ENCODE assay signal across 8 cellular contexts in genomic region chrX:101658661-101659477, GRCh38. TPM values are rescaled to one million over a fixed set of nuclear protein-coding genes. Genes with fewer than 3 reads are reported as not detected.
DNase-seq lines count a peak whose midpoint lies in the region; ATAC-seq and TF ChIP-seq lines count a peak whose summit lies in the region.

No MANE protein-coding gene starts in this region.

- no peak for TF ChIP-seq CTCF in esophagus muscularis mucosa (IDR thresholded peaks at IDR 0.05)

- no peaks in the 10 kb centered on the region for H3K36me3 Mint-ChIP-seq in activated T-cell treated with anti-CD3 and anti-CD28 coated beads, Interleukin-2, amount 50 U/mL, for 24 hours (ENCODE audit: low read depth)
- peaks cover 0 to 7% of the 10 kb centered on the region in 2 donors for H3K36me3 Mint-ChIP-seq in naive B cell

- H3K9me3 Mint-ChIP-seq in activated T-cell treated with anti-CD3 and anti-CD28 coated beads, Interleukin-2, amount 50 U/mL, for 24 hours = no peaks in the 10 kb centered on the region
- no peaks in the 10 kb centered on the region for H3K9me3 Mint-ChIP-seq in naive B cell

- no peak for TF ChIP-seq POLR2A in esophagus muscularis mucosa (IDR thresholded peaks at IDR 0.05; ENCODE audit: low read depth)

- H3K27ac Mint-ChIP-seq in activated T-cell treated with anti-CD3 and anti-CD28 coated beads, Interleukin-2, amount 50 U/mL, for 24 hours = peak overlapping the region; percentile 58
- peak overlapping the region in 3 of 6 donors; percentile 33 to 91 (median 74) for H3K27ac Mint-ChIP-seq in naive B cell

- H3K9me3 ChIP-seq in esophagus muscularis mucosa = no peaks in the 10 kb centered on the region

- peaks cover 0 to 17% (median 7%) of the 10 kb centered on the region in 4 donors for H3K36me3 ChIP-seq in esophagus muscularis mucosa

- intact Hi-C loops in esophagus muscularis mucosa (cut with DNase I) = no loop called here

- peaks cover 0 to 5% (median 0%) of the 10 kb centered on the region in 4 donors for H3K27me3 ChIP-seq in esophagus muscularis mucosa

- H3K27me3 Mint-ChIP-seq in activated T-cell treated with anti-CD3 and anti-CD28 coated beads, Interleukin-2, amount 50 U/mL, for 24 hours = peaks cover 33% of the 10 kb centered on the region
- H3K27me3 Mint-ChIP-seq in naive B cell = peaks cover 0 to 21% (median 0%) of the 10 kb centered on the region in 3 donors

- in situ Hi-C loops in G401 (cut with HindIII; ENCODE audit: low sequenced_read_pairs) = no loop called here

- no peak for TF ChIP-seq EP300 in esophagus muscularis mucosa (IDR thresholded peaks at IDR 0.05)

- peak overlapping the region; percentile 61 to 72 (median 65) for H3K4me3 ChIP-seq in esophagus muscularis mucosa

- ATAC-seq in HG02852 (IDR thresholded peaks at IDR 0.05; ENCODE audit: unreplicated experiment) = peak; percentile 63
- peak; percentile 64 to 65 for ATAC-seq in naive B cell (ENCODE audit: low read depth in 2 of 2)

- peaks cover 0 to 22% (median 15%) of the 10 kb centered on the region in 4 donors for H3K4me1 ChIP-seq in esophagus muscularis mucosa

- 26% methylated on average over 35 of the region's 37 CpGs for WGBS in esophagus muscularis mucosa

- DNase-seq in G401 (ENCODE audit: low spot score) (peak; percentile 70), NCI-H510A treated with DMSO at 0.1 percent for 48 hours (lab: John Stamatoyannopoulos, UW) (peak; percentile 58), esophagus muscularis mucosa (ENCODE audit: extremely low spot score) (no peak), naive B cell (peak; percentile 7), SIG-M5 (lab: John Stamatoyannopoulos, UW) (no peak)
- DNase-seq in activated T-cell treated with anti-CD3 and anti-CD28 coated beads, Interleukin-2, amount 50 U/mL, for 24 hours = peak; percentile 75
- DNase-seq in stimulated activated naive CD4-positive, alpha-beta T cell (lab: John Stamatoyannopoulos, UW) = peak; percentile 39 to 66 (median 52)

- peak overlapping the region; percentile 73 for H3K4me3 Mint-ChIP-seq in activated T-cell treated with anti-CD3 and anti-CD28 coated beads, Interleukin-2, amount 50 U/mL, for 24 hours
- H3K4me3 Mint-ChIP-seq in naive B cell = peak overlapping the region; percentile 81 to 95 (median 90)

- peaks cover 22% of the 10 kb centered on the region for H3K4me1 Mint-ChIP-seq in activated T-cell treated with anti-CD3 and anti-CD28 coated beads, Interleukin-2, amount 50 U/mL, for 24 hours (ENCODE audit: low read depth)
- H3K4me1 Mint-ChIP-seq in naive B cell = peaks cover 13 to 14% (median 13%) of the 10 kb centered on the region in 3 donors

- H3K27ac ChIP-seq in esophagus muscularis mucosa (replicated peaks in 1 of 4) = peak overlapping the region; percentile 75 to 81 (median 80)

RNA-seq across cellular contexts. Expression of gene ARMCX2, which starts 0.8 kb away (rescaled TPM):
- total RNA-seq in G401 (2014; rRNA removed; shearing (Covaris generic)) = 28.1 and 43.6 TPM in 2 replicates
- total RNA-seq in esophagus muscularis mucosa = 10 to 100 TPM; 15.0 to 55.0 (median 30.6) TPM
- 1 to 10 TPM; 1.9 to 5.0 (median 3.3) TPM for polyA plus RNA-seq in naive B cell (ENCODE audit: low read depth in 6 of 6)

RNA-seq across cellular contexts. Expression of gene ARMCX3, which starts 35.9 kb away (rescaled TPM):
- total RNA-seq in G401 (2014; rRNA removed; shearing (Covaris generic)) = 23.8 and 31.4 TPM in 2 replicates
- 10 to 100 TPM; 38.2 to 52.5 (median 49.9) TPM for total RNA-seq in esophagus muscularis mucosa
- polyA plus RNA-seq in naive B cell (ENCODE audit: low read depth in 6 of 6) = 10 to 100 TPM; 16.3 to 28.0 (median 21.0) TPM

RNA-seq across cellular contexts. Expression of gene ARMCX6, which starts 41.1 kb away (rescaled TPM):
- total RNA-seq in G401 (2014; rRNA removed; shearing (Covaris generic)) = 33.3 and 50.2 TPM in 2 replicates
- 10 to 100 TPM in 3 of 4 donors, 1 to 10 TPM in 1; 6.6 to 17.2 (median 14.4) TPM for total RNA-seq in esophagus muscularis mucosa
- polyA plus RNA-seq in naive B cell (ENCODE audit: low read depth in 6 of 6) = 10 to 100 TPM; 29.4 to 58.0 (median 53.3) TPM

Comparison
In these comparisons a context has a peak if more than half of its experiments do, and no peak if none do; other contexts are left out.
1. DNase-seq: peak in G401 (single experiment), NCI-H510A treated with DMSO at 0.1 percent for 48 hours (single experiment), activated T-cell treated with anti-CD3 and anti-CD28 coated beads, Interleukin-2, amount 50 U/mL, for 24 hours (single experiment), naive B cell (single experiment) and stimulated activated naive CD4-positive, alpha-beta T cell (6 of 6); none in esophagus muscularis mucosa (single experiment) and SIG-M5 (single experiment).